Comparison of ENCODE assay signal across 8 cellular contexts in genomic region chr14:73754911-73755360, GRCh38. TPM values are rescaled to one million over a fixed set of nuclear protein-coding genes. Genes with fewer than 3 reads are reported as not detected.
A peak's percentile ranks its signal among the peaks of the same experiment; 100 is the strongest.
DNase-seq lines count a peak whose midpoint lies in the region; ATAC-seq, FAIRE-seq and TF ChIP-seq lines count a peak whose summit lies in the region.

No MANE protein-coding gene starts in this region.

- H3K36me3 Mint-ChIP-seq in central memory CD8-positive, alpha-beta T cell (ENCODE audit: insufficient read depth), result peaks cover 26% of the 10 kb centered on the region

- H3K9me3 Mint-ChIP-seq in central memory CD8-positive, alpha-beta T cell, result no peaks in the 10 kb centered on the region

- H3K4me2 ChIP-seq in MM.1S (ENCODE audit: low read depth, low read length), result no peak overlapping the region

- peak; percentile 13 for FAIRE-seq in HTR-8/SVneo (lab: Jason Lieb, UNC)

- H3K36me3 ChIP-seq in A673 (ENCODE audit: insufficient read depth, low read length, poor library complexity, severe bottlenecking), result no peaks in the 10 kb centered on the region
- H3K36me3 ChIP-seq in vagina, result no peaks in the 10 kb centered on the region
- H3K36me3 ChIP-seq in MM.1S (replicated peaks; ENCODE audit: insufficient read depth, low read length), result no peaks in the 10 kb centered on the region

- H3K27ac Mint-ChIP-seq in central memory CD8-positive, alpha-beta T cell (ENCODE audit: low read depth), result peak overlapping the region; percentile 98

- CTCF ChIA-PET in A673 (lab: Charles Lee), result interaction anchor here (0.6 kb wide), 1 partner anchor 18 kb away, joined by 4 read pairs; no protein-coding TSS in a partner anchor

- peak overlapping the region; percentile 89 for H3K4me3 Mint-ChIP-seq in central memory CD8-positive, alpha-beta T cell

- H3K4me1 Mint-ChIP-seq in central memory CD8-positive, alpha-beta T cell, result peaks cover 88% of the 10 kb centered on the region

- H3K9ac ChIP-seq in MM.1S (ENCODE audit: low read length), result no peak overlapping the region

- peaks cover 28% of the 10 kb centered on the region for H4K20me1 ChIP-seq in MM.1S (ENCODE audit: insufficient read depth, low read length)

- DNase-seq in A673 (ENCODE audit: low spot score), result no peak
- DNase-seq in HTR-8/SVneo (ENCODE audit: insufficient read length, low spot score), result no peak
- DNase-seq in central memory CD8-positive, alpha-beta T cell (ENCODE audit: low spot score in 2 of 2), result no peak
- DNase-seq in medulla oblongata (ENCODE audit: extremely low spot score), result peak; percentile 68
- DNase-seq in vagina (ENCODE audit: extremely low spot score in 2 of 2), result no peak
- no peak for DNase-seq in NCI-H1417 (lab: John Stamatoyannopoulos, UW)
- no peak for DNase-seq in MM.1S

- POLR2A ChIA-PET in A673 (lab: Charles Lee; ENCODE audit: low non-redundant PET), result no interaction called here

- H3K4me3 ChIP-seq in A673 (ENCODE audit: low read depth, low read length, poor library complexity, severe bottlenecking), result no peak overlapping the region
- H3K4me3 ChIP-seq in vagina, result peak overlapping the region; percentile 30 to 36
- H3K4me3 ChIP-seq in MM.1S (ENCODE audit: low read length), result no peak overlapping the region

- H3K4me1 ChIP-seq in A673 (ENCODE audit: insufficient read depth, low read length, poor library complexity, severe bottlenecking), result peaks cover 69% of the 10 kb centered on the region
- H3K4me1 ChIP-seq in vagina, result peaks cover 92% of the 10 kb centered on the region
- H3K4me1 ChIP-seq in MM.1S (ENCODE audit: low read length), result 0 out of 2 replicates have a peak, but pooled peaks cover 10% of the 10 kb centered on the region

- TF ChIP-seq CTCF in A673 (conservative IDR thresholded peaks at IDR 0.05; ENCODE audit: low read depth, low read length), result no peak
- TF ChIP-seq CTCF in vagina (IDR thresholded peaks at IDR 0.05), result no peak
- no peak for TF ChIP-seq CTCF in MM.1S (IDR thresholded peaks at IDR 0.05; ENCODE audit: low read length)

- BruUV-seq in A673 (replicated peaks; lab: Mats Ljungman, UMichigan), result no TSS peak

- no peaks in the 10 kb centered on the region for H3K27me3 Mint-ChIP-seq in central memory CD8-positive, alpha-beta T cell

- intact Hi-C loops in A673 (cut with micrococcal nuclease; ENCODE audit: unreplicated experiment) (no loop called here), vagina (cut with DNase I) (no loop called here)

- H3K9me3 ChIP-seq in A673 (ENCODE audit: low read depth, low read length, poor library complexity, severe bottlenecking) (no peaks in the 10 kb centered on the region), vagina (no peaks in the 10 kb centered on the region), MM.1S (replicated peaks; ENCODE audit: insufficient read depth, low read length) (no peaks in the 10 kb centered on the region)

- no peak overlapping the region for H2AFZ ChIP-seq in MM.1S (ENCODE audit: low read length)

- H3K9me2 ChIP-seq in MM.1S (replicated peaks; ENCODE audit: insufficient read depth, low read length), result no peaks in the 10 kb centered on the region

- peaks cover 93% of the 10 kb centered on the region for H3K79me2 ChIP-seq in MM.1S (ENCODE audit: low read length)

- H3K27me3 ChIP-seq in A673 (replicated peaks; ENCODE audit: insufficient read depth, low read depth, low read length, poor library complexity) (no peaks in the 10 kb centered on the region), vagina (no peaks in the 10 kb centered on the region), MM.1S (replicated peaks; ENCODE audit: insufficient read depth, low read length) (no peaks in the 10 kb centered on the region)

- TF ChIP-seq POLR2A in vagina (IDR thresholded peaks at IDR 0.05), result no peak

- peaks cover 2% of the 10 kb centered on the region; the same call in 1 of the 2 replicates for H3F3A ChIP-seq in MM.1S (ENCODE audit: insufficient read depth, low read length)

- H3K27ac ChIP-seq in A673 (ENCODE audit: low read depth, low read length, poor library complexity, severe bottlenecking) (peak overlapping the region; percentile 54), vagina (peak overlapping the region; percentile 98), MM.1S (ENCODE audit: low read length) (no peak overlapping the region)

- no peak for ATAC-seq in central memory CD8-positive, alpha-beta T cell (replicated peaks; ENCODE audit: extremely low read depth, poor library complexity, severe bottlenecking)
- ATAC-seq in GM18870 (IDR thresholded peaks at IDR 0.05; ENCODE audit: unreplicated experiment), result no peak

RNA-seq across cellular contexts. Expression of gene PNMA1, which starts 40.8 kb away (rescaled TPM):
- total RNA-seq in A673 (2021), result 48.8 and 51.4 TPM in 2 replicates
- 35.4 TPM for total RNA-seq in vagina

Comparison
In these comparisons a context has a peak if more than half of its experiments do, and no peak if none do; other contexts are left out.
1. H3K4me3 ChIP-seq: peak in vagina (2 of 2); none in A673 (single experiment) and MM.1S (single experiment).